Comparison of ENCODE assay signal across 22 cellular contexts in genomic region chr3:51355891-51356578, GRCh38.
"Had no signal": no experiment of that assay in that cellular context is flagged by ENCODE, and none has a peak within 500 bp of the region (broad histone marks: within the 10 kb centered on the region; RNA-seq: fewer than 3 reads in every experiment).

No MANE protein-coding gene starts in this region.

- DNase-seq: activated CD4-positive, alpha-beta T cell treated with anti-CD3 and anti-CD28 coated beads, Interleukin-2, amount 10 ng/mL, durations not matched to agents 7 days and 5 days; activated CD8-positive, alpha-beta T cell treated with anti-CD3 and anti-CD28 coated beads for 36 hours; activated naive CD4-positive, alpha-beta T cell; brain microvascular endothelial cell; colonic mucosa; dorsolateral prefrontal cortex; effector memory CD8-positive, alpha-beta T cell; foreskin fibroblast; lower lobe of right lung; naive thymus-derived CD4-positive, alpha-beta T cell; retina; sigmoid colon; stimulated activated CD4-positive, alpha-beta T cell treated with anti-CD3 and anti-CD28 coated beads, Interleukin-15, amount 100 ng/mL, for 24 hours; stimulated activated CD8-positive, alpha-beta memory T cell treated with anti-CD3 and anti-CD28 coated beads, Interleukin-4, amount 100 ng/mL, for 48 hours; stimulated activated naive CD4-positive, alpha-beta T cell; upper lobe of right lung had no signal

- H3K36me3 Mint-ChIP-seq: naive thymus-derived CD4-positive, alpha-beta T cell had no signal

- H3K36me3 ChIP-seq: adrenal gland, ascending aorta, brain microvascular endothelial cell, colonic mucosa, lower lobe of right lung, neural progenitor cell, sigmoid colon, upper lobe of right lung had no signal

- H3K27ac ChIP-seq: adrenal gland, ascending aorta, brain microvascular endothelial cell, colonic mucosa, lower lobe of right lung, neural progenitor cell, sigmoid colon, upper lobe of right lung had no signal

- H3K4me1 ChIP-seq: adrenal gland, ascending aorta, colonic mucosa, lower lobe of right lung, sigmoid colon, upper lobe of right lung had no signal

- H3K27me3 Mint-ChIP-seq: activated CD4-positive, alpha-beta T cell treated with anti-CD3 and anti-CD28 coated beads, Interleukin-2, amount 10 ng/mL, durations not matched to agents 7 days and 5 days; activated CD8-positive, alpha-beta T cell treated with anti-CD3 and anti-CD28 coated beads for 36 hours; activated naive CD8-positive, alpha-beta T cell; effector memory CD8-positive, alpha-beta T cell; naive thymus-derived CD4-positive, alpha-beta T cell had no signal

- H3K4me3 Mint-ChIP-seq: activated CD4-positive, alpha-beta T cell treated with anti-CD3 and anti-CD28 coated beads, Interleukin-2, amount 10 ng/mL, durations not matched to agents 7 days and 5 days; activated CD8-positive, alpha-beta T cell treated with anti-CD3 and anti-CD28 coated beads for 36 hours; activated naive CD8-positive, alpha-beta T cell; activated T-helper 1 cell treated with anti-CD3 and anti-CD28 coated beads, Interleukin-12 subunit alpha, Interleukin-12 subunit beta, Interleukin-2, Interleukin-4 antibody, amounts not matched to agents 30 ng/mL and 10 ng/mL and 1 ng/mL, durations not matched to agents 14 hours and 24 hours and 36 hours; effector memory CD8-positive, alpha-beta T cell; naive thymus-derived CD4-positive, alpha-beta T cell; neural progenitor cell had no signal

- H3K9me3 ChIP-seq: adrenal gland, ascending aorta, colonic mucosa, lower lobe of right lung, sigmoid colon, upper lobe of right lung had no signal

- H3K4me1 Mint-ChIP-seq: activated CD4-positive, alpha-beta T cell treated with anti-CD3 and anti-CD28 coated beads, Interleukin-2, amount 10 ng/mL, durations not matched to agents 7 days and 5 days had no signal

- H3K9me3 Mint-ChIP-seq: activated CD4-positive, alpha-beta T cell treated with anti-CD3 and anti-CD28 coated beads, Interleukin-2, amount 10 ng/mL, durations not matched to agents 7 days and 5 days; activated CD8-positive, alpha-beta T cell treated with anti-CD3 and anti-CD28 coated beads for 36 hours; activated T-helper 1 cell treated with anti-CD3 and anti-CD28 coated beads, Interleukin-12 subunit alpha, Interleukin-12 subunit beta, Interleukin-2, Interleukin-4 antibody, amounts not matched to agents 30 ng/mL and 10 ng/mL and 1 ng/mL, durations not matched to agents 14 hours and 24 hours and 36 hours; effector memory CD8-positive, alpha-beta T cell; naive thymus-derived CD4-positive, alpha-beta T cell; neural progenitor cell had no signal

- H3K27me3 ChIP-seq: adrenal gland, ascending aorta, brain microvascular endothelial cell, colonic mucosa, dorsolateral prefrontal cortex, neural progenitor cell, sigmoid colon, upper lobe of right lung had no signal

- H3K27ac Mint-ChIP-seq: activated CD4-positive, alpha-beta T cell treated with anti-CD3 and anti-CD28 coated beads, Interleukin-2, amount 10 ng/mL, durations not matched to agents 7 days and 5 days; activated CD8-positive, alpha-beta T cell treated with anti-CD3 and anti-CD28 coated beads for 36 hours; activated naive CD8-positive, alpha-beta T cell; activated T-helper 1 cell treated with anti-CD3 and anti-CD28 coated beads, Interleukin-12 subunit alpha, Interleukin-12 subunit beta, Interleukin-2, Interleukin-4 antibody, amounts not matched to agents 30 ng/mL and 10 ng/mL and 1 ng/mL, durations not matched to agents 14 hours and 24 hours and 36 hours; effector memory CD8-positive, alpha-beta T cell; naive thymus-derived CD4-positive, alpha-beta T cell; neural progenitor cell had no signal

- H3K4me3 ChIP-seq: adrenal gland, ascending aorta, colonic mucosa, dorsolateral prefrontal cortex, lower lobe of right lung, neural progenitor cell, sigmoid colon, smooth muscle cell, upper lobe of right lung had no signal
